22 cellular contexts compared by ENCODE assay signal in the genomic region with DNA sequence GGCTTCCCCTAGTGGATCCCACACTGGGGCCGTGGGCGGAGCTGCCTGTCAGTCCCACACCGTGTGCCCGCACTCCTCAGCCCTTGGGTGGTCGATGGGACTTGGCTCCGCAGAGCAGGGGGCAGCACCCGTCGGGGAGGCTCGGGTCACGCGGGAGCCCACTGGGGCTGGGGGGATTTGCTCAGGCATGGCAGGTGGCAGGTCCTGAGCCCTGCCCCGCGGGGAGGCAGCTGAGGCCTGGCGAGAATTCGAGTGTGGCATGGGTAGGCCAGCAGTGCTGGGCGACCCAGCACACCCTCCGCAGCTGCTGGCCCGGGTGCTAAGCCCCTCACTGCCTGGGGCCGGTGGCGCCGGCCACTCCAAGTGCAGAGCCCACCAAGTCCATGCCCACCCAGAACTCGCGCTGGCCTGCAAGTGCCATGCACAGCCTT.
DNase-seq lines count a peak whose midpoint lies in the region; ATAC-seq, FAIRE-seq and TF ChIP-seq lines count a peak whose summit lies in the region.
"Had no signal": no experiment of that assay in that cellular context is flagged by ENCODE, and none has a peak within 500 bp of the region (broad histone marks: within the 10 kb centered on the region; RNA-seq: fewer than 3 reads in every experiment).

No MANE protein-coding gene starts in this region.

- TF ChIP-seq EP300 in sigmoid colon (IDR thresholded peaks at IDR 0.05) = no peak

- no peak for ATAC-seq in GM21447 (IDR thresholded peaks at IDR 0.05; ENCODE audit: unreplicated experiment)

- no peaks in the 10 kb centered on the region for H3K36me3 Mint-ChIP-seq in activated T-helper 1 cell treated with anti-CD3 and anti-CD28 coated beads, Interleukin-12 subunit alpha, Interleukin-12 subunit beta, Interleukin-2, Interleukin-4 antibody, amounts not matched to agents 30 ng/mL and 10 ng/mL and 1 ng/mL, durations not matched to agents 14 hours and 24 hours and 36 hours (ENCODE audit: low read depth)
- H3K36me3 Mint-ChIP-seq: CD4-positive, CD25-positive, alpha-beta regulatory T cell; CD8-positive, alpha-beta memory T cell had no signal

- FAIRE-seq in kidney (lab: Jason Lieb, UNC) = no peak
- FAIRE-seq: G401.6, GM12891, GM19239 had no signal

- H3K4me3 Mint-ChIP-seq in activated T-helper 1 cell treated with anti-CD3 and anti-CD28 coated beads, Interleukin-12 subunit alpha, Interleukin-12 subunit beta, Interleukin-2, Interleukin-4 antibody, amounts not matched to agents 30 ng/mL and 10 ng/mL and 1 ng/mL, durations not matched to agents 14 hours and 24 hours and 36 hours = no peak overlapping the region
- H3K4me3 Mint-ChIP-seq: B cell; CD4-positive, CD25-positive, alpha-beta regulatory T cell; CD8-positive, alpha-beta memory T cell had no signal

- no peaks in the 10 kb centered on the region for H3K4me1 Mint-ChIP-seq in activated T-helper 1 cell treated with anti-CD3 and anti-CD28 coated beads, Interleukin-12 subunit alpha, Interleukin-12 subunit beta, Interleukin-2, Interleukin-4 antibody, amounts not matched to agents 30 ng/mL and 10 ng/mL and 1 ng/mL, durations not matched to agents 14 hours and 24 hours and 36 hours (ENCODE audit: low read depth)
- H3K4me1 Mint-ChIP-seq: B cell; CD4-positive, CD25-positive, alpha-beta regulatory T cell; CD8-positive, alpha-beta memory T cell had no signal

- peak; percentile 0 for DNase-seq in activated gamma-delta T cell treated with anti-CD3 and anti-CD28 coated beads, Interleukin-2, amount 50 U/mL, for 16 hours (ENCODE audit: low read depth)
- no peak for DNase-seq in activated gamma-delta T cell (lab: John Stamatoyannopoulos, UW)
- DNase-seq in BE2C = peak; percentile 4
- DNase-seq in kidney = peak; percentile 64
- peak; percentile 57 for DNase-seq in sigmoid colon
- DNase-seq in activated T-helper 1 cell treated with anti-CD3 and anti-CD28 coated beads, Interleukin-12 subunit alpha, Interleukin-12 subunit beta, Interleukin-2, Interleukin-4 antibody, amounts not matched to agents 30 ng/mL and 10 ng/mL and 1 ng/mL, durations not matched to agents 14 hours and 24 hours and 36 hours (ENCODE audit: low spot score) = no peak
- DNase-seq in DMS114 treated with DMSO at 0.1 percent for 48 hours (lab: John Stamatoyannopoulos, UW; ENCODE audit: unreplicated experiment) = no peak
- DNase-seq: 8988T; C1 segment of cervical spinal cord; CD4-positive, CD25-positive, alpha-beta regulatory T cell; CD8-positive, alpha-beta memory T cell; COR-L47; DMS 273 treated with DMSO at 0.1 percent for 48 hours; GM23248; IMR-90 had no signal

- no peaks in the 10 kb centered on the region for H3K4me1 ChIP-seq in BE2C
- H3K4me1 ChIP-seq in kidney (ENCODE audit: control insufficient read depth in 1 of 2, insufficient read depth in 1 of 2, low read depth in 1 of 2, low read length in 2 of 2) = no peaks in the 10 kb centered on the region
- H3K4me1 ChIP-seq in sigmoid colon = no peaks in the 10 kb centered on the region
- H3K4me1 ChIP-seq: HAP-1 had no signal

- no peak overlapping the region for H3K27ac ChIP-seq in kidney (ENCODE audit: low read depth in 2 of 2, low read length in 2 of 2)
- H3K27ac ChIP-seq in sigmoid colon = no peak overlapping the region
- H3K27ac ChIP-seq: GM23248, HL-60 had no signal

- intact Hi-C loops in kidney (cut with DNase I) (no loop called here), sigmoid colon (cut with DNase I) (no loop called here)
- intact Hi-C loops in activated T-helper 1 cell treated with anti-CD3 and anti-CD28 coated beads, Interleukin-12 subunit alpha, Interleukin-12 subunit beta, Interleukin-2, Interleukin-4 antibody, amounts not matched to agents 30 ng/mL and 10 ng/mL and 1 ng/mL, durations not matched to agents 14 hours and 24 hours and 36 hours (cut with micrococcal nuclease) = no loop called here

- no peak overlapping the region for H3K9ac ChIP-seq in kidney (ENCODE audit: low read length in 2 of 2)
- H3K9ac ChIP-seq: GM23248 had no signal

- H3K36me3 ChIP-seq in BE2C = no peaks in the 10 kb centered on the region
- H3K36me3 ChIP-seq in kidney (ENCODE audit: control insufficient read depth in 1 of 2, insufficient read depth in 2 of 2, low read length in 2 of 2) = no peaks in the 10 kb centered on the region
- no peaks in the 10 kb centered on the region for H3K36me3 ChIP-seq in sigmoid colon
- H3K36me3 ChIP-seq: HAP-1 had no signal

- no peaks in the 10 kb centered on the region for H3K27me3 Mint-ChIP-seq in activated T-helper 1 cell treated with anti-CD3 and anti-CD28 coated beads, Interleukin-12 subunit alpha, Interleukin-12 subunit beta, Interleukin-2, Interleukin-4 antibody, amounts not matched to agents 30 ng/mL and 10 ng/mL and 1 ng/mL, durations not matched to agents 14 hours and 24 hours and 36 hours (ENCODE audit: insufficient read depth)
- H3K27me3 Mint-ChIP-seq: B cell; CD4-positive, CD25-positive, alpha-beta regulatory T cell; CD8-positive, alpha-beta memory T cell had no signal

- TF ChIP-seq POLR2A in sigmoid colon (IDR thresholded peaks at IDR 0.05) = no peak

- H3K4me3 ChIP-seq in BE2C (ENCODE audit: low read depth, low read length) (no peak overlapping the region), kidney (ENCODE audit: low read length in 2 of 2) (no peak overlapping the region), sigmoid colon (no peak overlapping the region)
- H3K4me3 ChIP-seq: GM23248, HAP-1 had no signal

- TF ChIP-seq CTCF in BE2C (IDR thresholded peaks at IDR 0.05; ENCODE audit: low read depth, low read length) (no peak), kidney (IDR thresholded peaks at IDR 0.05; ENCODE audit: borderline replicate concordance, extremely low read depth, insufficient read depth) (no peak), sigmoid colon (IDR thresholded peaks at IDR 0.05) (no peak)

- H3K27ac Mint-ChIP-seq in activated T-helper 1 cell treated with anti-CD3 and anti-CD28 coated beads, Interleukin-12 subunit alpha, Interleukin-12 subunit beta, Interleukin-2, Interleukin-4 antibody, amounts not matched to agents 30 ng/mL and 10 ng/mL and 1 ng/mL, durations not matched to agents 14 hours and 24 hours and 36 hours = no peak overlapping the region
- H3K27ac Mint-ChIP-seq: B cell; CD4-positive, CD25-positive, alpha-beta regulatory T cell; CD8-positive, alpha-beta memory T cell had no signal

- WGBS in sigmoid colon, 2 donors = 96% methylated on average over 23 of the region's 23 CpGs

- H3K9me3 Mint-ChIP-seq in activated T-helper 1 cell treated with anti-CD3 and anti-CD28 coated beads, Interleukin-12 subunit alpha, Interleukin-12 subunit beta, Interleukin-2, Interleukin-4 antibody, amounts not matched to agents 30 ng/mL and 10 ng/mL and 1 ng/mL, durations not matched to agents 14 hours and 24 hours and 36 hours = peaks cover 21% of the 10 kb centered on the region

- no peaks in the 10 kb centered on the region; the same call in 1 of the 2 replicates for H3K9me3 ChIP-seq in BE2C
- H3K9me3 ChIP-seq in kidney (ENCODE audit: control insufficient read depth in 1 of 2, low read length in 2 of 2) = no peaks in the 10 kb centered on the region
- peaks cover 0 to 5% (median 0%) of the 10 kb centered on the region in 4 donors for H3K9me3 ChIP-seq in sigmoid colon
- H3K9me3 ChIP-seq: HAP-1 had no signal

- no peaks in the 10 kb centered on the region for H3K27me3 ChIP-seq in BE2C
- H3K27me3 ChIP-seq in sigmoid colon = no peaks in the 10 kb centered on the region

Comparison
In these comparisons a context has a peak if more than half of its experiments do, and no peak if none do; other contexts are left out.
1. DNase-seq: peak in activated gamma-delta T cell treated with anti-CD3 and anti-CD28 coated beads, Interleukin-2, amount 50 U/mL, for 16 hours (single experiment), BE2C (single experiment), kidney (single experiment) and sigmoid colon (single experiment); none in activated gamma-delta T cell (single experiment), activated T-helper 1 cell treated with anti-CD3 and anti-CD28 coated beads, Interleukin-12 subunit alpha, Interleukin-12 subunit beta, Interleukin-2, Interleukin-4 antibody, amounts not matched to agents 30 ng/mL and 10 ng/mL and 1 ng/mL, durations not matched to agents 14 hours and 24 hours and 36 hours (single experiment) and DMS114 treated with DMSO at 0.1 percent for 48 hours (single experiment).